Comparison of ENCODE assay signal across 21 cellular contexts in the genomic region with DNA sequence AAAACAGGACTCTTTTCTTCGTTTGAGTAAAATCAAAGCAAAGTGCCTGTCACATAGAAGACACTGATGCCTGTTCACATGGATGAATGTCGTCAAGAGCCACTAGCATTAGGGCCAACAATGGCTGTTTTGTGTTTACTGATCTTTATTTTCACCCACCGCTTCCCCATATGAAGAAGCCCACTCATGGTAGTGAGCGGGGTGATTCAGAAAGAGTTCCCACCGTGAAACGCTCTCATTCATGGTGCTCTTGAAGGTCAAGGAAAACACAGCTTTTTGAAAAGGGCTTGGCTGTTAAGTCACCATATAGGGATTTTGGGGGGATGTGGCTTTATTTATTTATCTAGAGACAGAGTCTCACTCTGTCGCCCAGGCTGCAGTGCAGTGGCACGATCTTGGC.
"Had no signal": no experiment of that assay in that cellular context is flagged by ENCODE, and none has a peak within 500 bp of the region (broad histone marks: within the 10 kb centered on the region; RNA-seq: fewer than 3 reads in every experiment).

No MANE protein-coding gene starts in this region.

- ATAC-seq: naive thymus-derived CD8-positive, alpha-beta T cell; natural killer cell treated with Interleukin-12 subunit alpha and Interleukin-12 subunit beta and Interleukin-15 and Interleukin-18, amount 100 ng/mL, for 72 hours; psoas muscle; right cardiac atrium; right lobe of liver; stimulated activated effector memory CD8-positive, alpha-beta T cell treated with anti-CD3 and anti-CD28 coated beads, Interleukin-12 subunit alpha, Interleukin-12 subunit beta, amount 100 ng/mL, for 72 hours; stimulated activated naive B cell treated with anti-CD40 and anti-IgM and Interleukin-4, amounts not matched to agents 10 μg/mL and 1 μg/mL and 100 μg/mL, for 72 hours had no signal

- DNase-seq: naive B cell; naive thymus-derived CD8-positive, alpha-beta T cell; nephron progenitor cell; occipital lobe; ovary; posterior cingulate gyrus; psoas muscle; right cardiac atrium; right lobe of liver; spleen; stimulated activated CD4-positive, alpha-beta T cell treated with anti-CD3 and anti-CD28 coated beads, Interleukin-12 subunit alpha, Interleukin-12 subunit beta, amount 100 ng/mL, for 4 hours; stimulated activated CD4-positive, alpha-beta T cell treated with anti-CD3 and anti-CD28 coated beads, Interleukin-1b, Interleukin-23, amount 100 ng/mL, for 48 hours; stimulated activated CD4-positive, alpha-beta T cell treated with anti-CD3 and anti-CD28 coated beads, Interleukin-4, amount 100 ng/mL, for 24 hours; stimulated activated naive B cell treated with anti-CD40 and anti-IgM and Interleukin-4, amounts not matched to agents 10 μg/mL and 1 μg/mL and 100 μg/mL, for 72 hours; stimulated activated naive CD4-positive, alpha-beta T cell treated with Interleukin-2 at 50 U/mL for 16 hours; stomach; thyroid gland; transverse colon; upper lobe of left lung had no signal
